7 cellular contexts compared by ENCODE assay signal in the genomic region with DNA sequence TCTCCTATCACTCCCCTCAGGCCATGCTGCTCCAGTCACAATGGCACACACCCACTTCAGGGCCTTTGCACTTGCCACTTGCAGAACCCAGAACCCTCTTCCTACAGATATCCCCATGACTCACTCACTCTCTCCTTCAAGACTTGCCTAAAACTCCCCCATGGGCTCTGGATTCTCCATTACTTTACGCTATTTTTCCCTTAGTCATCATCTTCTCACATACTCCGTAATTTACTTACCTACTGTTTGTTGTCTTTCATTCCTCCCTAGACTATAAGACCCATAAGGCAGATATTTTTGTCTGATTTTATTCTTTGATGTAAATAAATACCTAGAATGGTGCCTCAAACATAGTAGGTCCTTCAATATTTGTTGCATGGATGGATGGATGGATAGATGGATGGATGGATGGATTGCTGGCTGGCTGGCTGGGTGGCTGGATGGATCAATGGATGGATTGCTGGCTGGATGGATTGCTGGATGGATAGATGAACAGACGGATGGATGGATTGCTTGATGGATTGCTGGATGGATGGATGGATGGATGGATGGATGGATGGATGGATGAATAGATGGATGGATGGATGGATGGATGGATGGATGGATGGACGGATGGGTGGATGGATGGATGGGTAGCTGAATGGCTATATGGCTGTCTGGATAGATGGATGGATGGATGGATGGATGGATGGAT.
"Had no signal": no experiment of that assay in that cellular context is flagged by ENCODE, and none has a peak within 500 bp of the region (broad histone marks: within the 10 kb centered on the region; RNA-seq: fewer than 3 reads in every experiment).

No MANE protein-coding gene starts in this region.

- H3K9me3 ChIP-seq: HAP-1 had no signal

- H3K4me1 ChIP-seq: HAP-1 had no signal

- H3K36me3 ChIP-seq: HAP-1 had no signal

- H3K4me3 ChIP-seq: GM23248, HAP-1 had no signal

- H3K27ac ChIP-seq: GM23248 had no signal

- FAIRE-seq: HTR-8/SVneo had no signal

- H2AFZ ChIP-seq: GM23248 had no signal

- H3K9ac ChIP-seq: GM23248 had no signal

- DNase-seq: GM23248, GOT3, H7, KBM-7 had no signal

- ATAC-seq: HCT116 had no signal
